In the genomic region with DNA sequence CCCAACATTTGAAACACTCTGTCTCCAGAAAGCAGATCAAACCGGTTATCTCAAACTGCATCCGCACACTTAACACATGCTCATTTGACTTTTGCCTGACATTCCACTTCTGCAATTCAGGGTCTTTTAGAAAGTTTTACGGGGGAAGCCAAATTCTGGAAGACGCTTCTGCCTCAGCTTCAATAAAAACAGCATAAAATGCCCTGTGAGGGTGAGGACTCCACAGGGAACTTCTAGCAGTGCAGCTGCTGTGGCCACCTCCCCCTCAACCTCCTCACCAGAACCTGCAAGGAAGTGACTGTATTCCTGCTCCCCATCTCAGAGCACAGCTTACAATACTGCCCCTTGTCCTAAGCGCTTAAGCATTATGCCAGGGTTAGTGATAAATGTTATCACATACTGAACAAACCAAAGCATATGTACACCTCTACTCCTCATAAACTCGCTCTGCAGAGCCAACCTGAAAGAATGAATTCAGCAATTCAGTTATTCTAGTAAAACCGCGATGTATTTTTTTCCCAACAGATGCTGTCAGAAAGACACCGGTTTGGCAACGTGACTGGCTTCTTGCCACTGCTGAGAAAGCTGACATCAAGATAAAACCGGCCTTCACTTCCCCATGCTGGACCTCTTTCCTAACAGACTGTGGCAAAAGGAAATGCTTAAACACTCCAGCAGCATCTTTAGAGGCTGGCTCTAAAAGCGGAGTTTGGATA, we compare ENCODE assay signal across 9 cellular contexts. TPM values are rescaled to one million over a fixed set of nuclear protein-coding genes. Genes with fewer than 3 reads are reported as not detected.
A peak's percentile ranks its signal among the peaks of the same experiment; 100 is the strongest.
DNase-seq lines count a peak whose midpoint lies in the region; ATAC-seq and TF ChIP-seq lines count a peak whose summit lies in the region.
"Had no signal": no experiment of that assay in that cellular context is flagged by ENCODE, and none has a peak within 500 bp of the region (broad histone marks: within the 10 kb centered on the region; RNA-seq: fewer than 3 reads in every experiment).

No MANE protein-coding gene starts in this region.

- H3K9ac ChIP-seq in mesenchymal stem cell (ENCODE audit: low read length) (no peak overlapping the region), mesendoderm (ENCODE audit: low read length) (no peak overlapping the region), PC-3 (ENCODE audit: low read length) (no peak overlapping the region)

- DNase-seq in natural killer cell: no peak
- DNase-seq in natural killer cell treated with Interleukin-12 subunit alpha and Interleukin-12 subunit beta and Interleukin-15 and Interleukin-18, amount 100 ng/mL, for 72 hours (ENCODE audit: low spot score): no peak
- DNase-seq in choroid plexus epithelial cell (ENCODE audit: low read depth): peak; percentile 92
- peak; percentile 50 for DNase-seq in mesenchymal stem cell
- DNase-seq in mesendoderm: no peak
- DNase-seq in PC-3: no peak
- no peak for DNase-seq in COLO668 (lab: John Stamatoyannopoulos, UW; ENCODE audit: unreplicated experiment)
- DNase-seq: activated naive CD4-positive, alpha-beta T cell treated with anti-CD3 and anti-CD28 coated beads, Interleukin-2, amount 50 U/mL, for 16 hours had no signal

- H2BK120ac ChIP-seq in mesenchymal stem cell (ENCODE audit: low read depth, low read length) (no peak overlapping the region), mesendoderm (ENCODE audit: low read depth, low read length) (no peak overlapping the region)

- H3K56ac ChIP-seq in mesendoderm (ENCODE audit: low read length): no peak overlapping the region

- H3K36me3 Mint-ChIP-seq in natural killer cell: no peaks in the 10 kb centered on the region
- H3K36me3 Mint-ChIP-seq in natural killer cell treated with Interleukin-12 subunit alpha and Interleukin-12 subunit beta and Interleukin-15 and Interleukin-18, amount 100 ng/mL, for 72 hours: no peaks in the 10 kb centered on the region

- CTCF ChIA-PET in PC-3 (lab: Charles Lee): no interaction called here

- no peak overlapping the region for H3K18ac ChIP-seq in mesenchymal stem cell (ENCODE audit: low read depth in 1 of 2, low read length in 2 of 2)
- H3K18ac ChIP-seq in mesendoderm (ENCODE audit: low read length): no peak overlapping the region

- H2AK5ac ChIP-seq in mesenchymal stem cell (ENCODE audit: low read length, severe bottlenecking): no peak overlapping the region
- no peak overlapping the region for H2AK5ac ChIP-seq in mesendoderm (ENCODE audit: low read length)

- H3K79me2 ChIP-seq in mesendoderm (ENCODE audit: control insufficient read depth, insufficient read depth, low read length) (no peaks in the 10 kb centered on the region), PC-3 (ENCODE audit: low read length) (no peaks in the 10 kb centered on the region)

- POLR2A ChIA-PET in PC-3 (lab: Charles Lee; ENCODE audit: unreplicated experiment): no interaction called here

- peak overlapping the region in 1 of 2 experiments; percentile 42 for H2BK12ac ChIP-seq in mesenchymal stem cell (ENCODE audit: low read length in 2 of 2)

- no peak overlapping the region for H3K27ac Mint-ChIP-seq in natural killer cell
- H3K27ac Mint-ChIP-seq in natural killer cell treated with Interleukin-12 subunit alpha and Interleukin-12 subunit beta and Interleukin-15 and Interleukin-18, amount 100 ng/mL, for 72 hours: no peak overlapping the region

- no TSS peak for BruUV-seq in PC-3 (replicated peaks; lab: Mats Ljungman, UMichigan)

- no peak overlapping the region for H3K27ac ChIP-seq in mesenchymal stem cell (ENCODE audit: low read length, poor library complexity, severe bottlenecking)
- H3K27ac ChIP-seq in mesendoderm (ENCODE audit: low read depth, low read length): no peak overlapping the region
- no peak overlapping the region for H3K27ac ChIP-seq in PC-3 (ENCODE audit: low read length)

- H3K27me3 ChIP-seq in mesenchymal stem cell (ENCODE audit: control insufficient read depth in 1 of 2, insufficient read depth in 1 of 2, low read length in 2 of 2): no peaks in the 10 kb centered on the region
- no peaks in the 10 kb centered on the region for H3K27me3 ChIP-seq in mesendoderm (ENCODE audit: insufficient read depth, low read length, poor library complexity)
- H3K27me3 ChIP-seq in PC-3 (ENCODE audit: low read length): no peaks in the 10 kb centered on the region

- H3K4me1 ChIP-seq in mesenchymal stem cell (ENCODE audit: control insufficient read depth, insufficient read depth, low read depth, low read length) (peaks cover 11% of the 10 kb centered on the region), mesendoderm (ENCODE audit: control insufficient read depth, low read depth, low read length) (peaks cover 2% of the 10 kb centered on the region), PC-3 (ENCODE audit: insufficient read depth, low read length) (no peaks in the 10 kb centered on the region)

- H3K14ac ChIP-seq in mesenchymal stem cell (ENCODE audit: low read length in 2 of 2): no peak overlapping the region

- H3K4me1 Mint-ChIP-seq in natural killer cell: peaks cover 0 to 5% of the 10 kb centered on the region in 2 donors
- peaks cover 6 to 10% of the 10 kb centered on the region in 2 donors for H3K4me1 Mint-ChIP-seq in natural killer cell treated with Interleukin-12 subunit alpha and Interleukin-12 subunit beta and Interleukin-15 and Interleukin-18, amount 100 ng/mL, for 72 hours (ENCODE audit: low read depth in 2 of 2)

- peak in 2 of 3 donors; percentile 36 to 41 for ATAC-seq in natural killer cell
- no peak for ATAC-seq in natural killer cell treated with Interleukin-12 subunit alpha and Interleukin-12 subunit beta and Interleukin-15 and Interleukin-18, amount 100 ng/mL, for 72 hours
- no peak for ATAC-seq in PC-3
- no peak for ATAC-seq in HG03097 (IDR thresholded peaks at IDR 0.05; ENCODE audit: low FRiP score, unreplicated experiment)

- H3K4me3 ChIP-seq in choroid plexus epithelial cell (ENCODE audit: low read depth, low read length) (no peak overlapping the region), mesenchymal stem cell (ENCODE audit: insufficient read depth in 1 of 2, low read depth in 1 of 2, low read length in 2 of 2) (no peak overlapping the region), mesendoderm (ENCODE audit: low read length) (no peak overlapping the region), PC-3 (ENCODE audit: low read length) (no peak overlapping the region)

- H4K8ac ChIP-seq in mesenchymal stem cell (ENCODE audit: low read length) (no peak overlapping the region), mesendoderm (ENCODE audit: low read depth, low read length) (no peak overlapping the region)

- H3K9me3 ChIP-seq in mesenchymal stem cell (ENCODE audit: control insufficient read depth, low read length) (no peaks in the 10 kb centered on the region), PC-3 (ENCODE audit: low read length) (no peaks in the 10 kb centered on the region)

- H3K9me3 Mint-ChIP-seq in natural killer cell: no peaks in the 10 kb centered on the region
- H3K9me3 Mint-ChIP-seq in natural killer cell treated with Interleukin-12 subunit alpha and Interleukin-12 subunit beta and Interleukin-15 and Interleukin-18, amount 100 ng/mL, for 72 hours: no peaks in the 10 kb centered on the region

- H3K23ac ChIP-seq in mesenchymal stem cell (ENCODE audit: low read length in 2 of 2): no peak overlapping the region
- H3K23ac ChIP-seq in mesendoderm (ENCODE audit: low read length): no peak overlapping the region

- H3K27me3 Mint-ChIP-seq in natural killer cell (ENCODE audit: low read depth in 2 of 2): no peaks in the 10 kb centered on the region
- no peaks in the 10 kb centered on the region for H3K27me3 Mint-ChIP-seq in natural killer cell treated with Interleukin-12 subunit alpha and Interleukin-12 subunit beta and Interleukin-15 and Interleukin-18, amount 100 ng/mL, for 72 hours

- no peak overlapping the region for H3K4me2 ChIP-seq in mesenchymal stem cell (ENCODE audit: low read length, poor library complexity, severe bottlenecking)
- H3K4me2 ChIP-seq in mesendoderm (ENCODE audit: low read length): no peak overlapping the region
- H3K4me2 ChIP-seq in PC-3 (ENCODE audit: low read length): no peak overlapping the region

- H3K36me3 ChIP-seq in mesenchymal stem cell (ENCODE audit: control insufficient read depth in 1 of 2, insufficient read depth in 2 of 2, low read depth in 1 of 2, low read length in 2 of 2): peaks cover 20 to 21% of the 10 kb centered on the region in 2 experiments
- no peaks in the 10 kb centered on the region for H3K36me3 ChIP-seq in mesendoderm (ENCODE audit: control insufficient read depth, insufficient read depth, low read length)
- H3K36me3 ChIP-seq in PC-3 (ENCODE audit: low read depth, low read length): no peaks in the 10 kb centered on the region

- no peak overlapping the region for H4K91ac ChIP-seq in mesenchymal stem cell (ENCODE audit: low read length)

- H2AFZ ChIP-seq in mesenchymal stem cell (ENCODE audit: low read depth, low read length): no peak overlapping the region
- H2AFZ ChIP-seq in PC-3 (ENCODE audit: low read length): no peak overlapping the region

- H4K20me1 ChIP-seq in PC-3 (ENCODE audit: low read length): no peaks in the 10 kb centered on the region

- no peak overlapping the region for H3K4me3 Mint-ChIP-seq in natural killer cell
- no peak overlapping the region for H3K4me3 Mint-ChIP-seq in natural killer cell treated with Interleukin-12 subunit alpha and Interleukin-12 subunit beta and Interleukin-15 and Interleukin-18, amount 100 ng/mL, for 72 hours

- TF ChIP-seq CTCF in natural killer cell (IDR thresholded peaks at IDR 0.05): no peak
- TF ChIP-seq CTCF in choroid plexus epithelial cell (conservative IDR thresholded peaks at IDR 0.05; ENCODE audit: low read depth, low read length): no peak
- TF ChIP-seq CTCF in PC-3 (conservative IDR thresholded peaks at IDR 0.05; ENCODE audit: low read depth, low read length): no peak

- no peak overlapping the region for H2BK5ac ChIP-seq in mesenchymal stem cell (ENCODE audit: low read depth, low read length, poor library complexity, severe bottlenecking)
- no peak overlapping the region for H2BK5ac ChIP-seq in mesendoderm (ENCODE audit: low read length)

- peaks cover 4% of the 10 kb centered on the region for H3K79me1 ChIP-seq in mesenchymal stem cell (replicated peaks; ENCODE audit: low read length, poor library complexity, severe bottlenecking)
- no peaks in the 10 kb centered on the region for H3K79me1 ChIP-seq in mesendoderm (ENCODE audit: low read length)

- intact Hi-C loops in natural killer cell (cut with micrococcal nuclease): no loop called here
- intact Hi-C loops in PC-3 (cut with micrococcal nuclease): no loop called here

- H3K4ac ChIP-seq in mesenchymal stem cell (ENCODE audit: low read depth in 1 of 2, low read length in 2 of 2) (no peak overlapping the region), mesendoderm (ENCODE audit: low read depth, low read length) (no peak overlapping the region)

- WGBS in mesenchymal stem cell: 69% methylated on average over 12 of the region's 12 CpGs
- no CpG with 5 or more reads among the region's 12 CpGs for WGBS in mesendoderm (ENCODE audit: extremely low coverage, insufficient coverage, low lambda C conversion rate)

- no peaks in the 10 kb centered on the region for H3F3A ChIP-seq in PC-3 (ENCODE audit: low read length, unreplicated experiment)

- no peak overlapping the region for H4K5ac ChIP-seq in mesendoderm (ENCODE audit: low read length)

- H2BK15ac ChIP-seq in mesenchymal stem cell (ENCODE audit: low read depth, poor library complexity, severe bottlenecking): no peak overlapping the region
- no peak overlapping the region for H2BK15ac ChIP-seq in mesendoderm (replicated peaks; ENCODE audit: low read depth)

- no peaks in the 10 kb centered on the region for H3K9me2 ChIP-seq in PC-3 (replicated peaks; ENCODE audit: low read length)

RNA-seq across cellular contexts. Expression of a gene that starts 52.2 kb away (rescaled TPM):
- total RNA-seq in natural killer cell (10 to 100 TPM; 10.3 to 13.1 (median 12.5) TPM), PC-3 (2014; rRNA removed) (7.3 and 8.5 TPM in 2 replicates)
- total RNA-seq in natural killer cell treated with Interleukin-12 subunit alpha and Interleukin-12 subunit beta and Interleukin-15 and Interleukin-18, amount 100 ng/mL, for 72 hours: 10 to 100 TPM; 14.6 to 18.7 TPM
- polyA plus RNA-seq in mesenchymal stem cell (2013, experiment 1 of 2): 3.5 TPM
- polyA plus RNA-seq in mesenchymal stem cell (2013, experiment 2 of 2): 3.2 TPM
- polyA plus RNA-seq in mesendoderm (2013, experiment 1 of 2): 7.0 TPM
- polyA plus RNA-seq in mesendoderm (2013, experiment 2 of 2): 6.5 TPM

RNA-seq across cellular contexts. Expression of a gene that starts 55.1 kb away (rescaled TPM):
- total RNA-seq in natural killer cell (10 to 100 TPM; 26.9 to 36.3 (median 35.2) TPM), PC-3 (2014; rRNA removed) (48.2 and 57.0 TPM in 2 replicates)
- total RNA-seq in natural killer cell treated with Interleukin-12 subunit alpha and Interleukin-12 subunit beta and Interleukin-15 and Interleukin-18, amount 100 ng/mL, for 72 hours: 10 to 100 TPM; 34.1 to 45.2 TPM
- 8.0 TPM for polyA plus RNA-seq in mesenchymal stem cell (2013, experiment 1 of 2)
- polyA plus RNA-seq in mesenchymal stem cell (2013, experiment 2 of 2): 6.7 TPM
- 16.5 TPM for polyA plus RNA-seq in mesendoderm (2013, experiment 1 of 2)
- polyA plus RNA-seq in mesendoderm (2013, experiment 2 of 2): 16.3 TPM

Comparison
In these comparisons a context has a peak if more than half of its experiments do, and no peak if none do; other contexts are left out.
1. ATAC-seq: peak in natural killer cell (2 of 3); none in natural killer cell treated with Interleukin-12 subunit alpha and Interleukin-12 subunit beta and Interleukin-15 and Interleukin-18, amount 100 ng/mL, for 72 hours (0 of 2), PC-3 (single experiment) and HG03097 (single experiment).
2. DNase-seq: peak in choroid plexus epithelial cell (single experiment) and mesenchymal stem cell (single experiment); none in natural killer cell (single experiment), natural killer cell treated with Interleukin-12 subunit alpha and Interleukin-12 subunit beta and Interleukin-15 and Interleukin-18, amount 100 ng/mL, for 72 hours (single experiment), mesendoderm (single experiment), PC-3 (single experiment) and COLO668 (single experiment).